In the genomic region with DNA sequence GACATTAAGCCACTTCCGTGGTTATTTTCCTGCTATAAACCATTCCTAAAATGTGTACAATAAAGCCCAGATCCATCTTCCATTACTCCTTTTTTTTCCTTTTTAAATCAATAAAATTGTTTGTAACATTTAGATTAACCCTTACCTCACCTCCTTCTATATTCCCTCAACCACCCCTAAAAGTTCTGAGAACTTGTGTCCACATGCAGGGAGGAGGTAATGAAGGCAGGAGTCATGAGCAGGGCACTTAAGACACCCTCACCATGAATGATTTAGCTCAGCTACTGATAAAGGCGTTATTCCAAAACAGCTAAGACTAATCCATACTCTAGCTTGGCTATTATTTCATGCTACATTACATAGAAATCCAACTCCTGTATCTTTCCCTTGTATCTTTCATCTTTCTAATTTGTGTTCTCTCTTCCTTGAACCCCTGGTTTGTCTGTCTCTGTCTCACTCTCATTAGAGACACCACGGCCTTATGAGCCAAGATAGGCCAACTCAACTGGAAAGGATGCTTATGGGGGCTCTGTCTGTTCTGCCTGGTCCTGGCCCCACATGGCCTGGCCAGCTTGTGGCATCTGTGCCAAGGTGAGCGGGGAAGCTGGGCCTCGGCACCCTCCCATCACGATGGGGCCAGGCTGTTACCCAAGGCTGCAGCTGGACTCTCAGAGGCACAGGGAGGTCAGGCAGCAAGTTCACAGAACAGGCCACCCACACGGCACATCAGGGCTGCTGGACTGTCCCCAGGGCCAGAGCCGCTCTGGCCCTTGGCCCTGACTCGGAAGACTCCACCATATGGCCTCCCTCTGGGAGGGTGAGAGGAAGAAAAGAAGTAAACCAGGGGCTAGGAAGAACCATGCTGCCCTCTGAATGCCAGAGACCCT, we compare ENCODE assay signal across 26 cellular contexts.
A peak's percentile ranks its signal among the peaks of the same experiment; 100 is the strongest.
DNase-seq lines count a peak whose midpoint lies in the region; ATAC-seq, FAIRE-seq and TF ChIP-seq lines count a peak whose summit lies in the region.
"Had no signal": no experiment of that assay in that cellular context is flagged by ENCODE, and none has a peak within 500 bp of the region (broad histone marks: within the 10 kb centered on the region; RNA-seq: fewer than 3 reads in every experiment).

No MANE protein-coding gene starts in this region.

- CTCF ChIA-PET in HCT116 (lab: Charles Lee) (no interaction called here), H1 (lab: Charles Lee; ENCODE audit: partially characterized antibody) (no interaction called here)

- no peaks in the 10 kb centered on the region for H3K9me2 ChIP-seq in HCT116 (ENCODE audit: insufficient read depth)

- DNase-seq in HCT116 (ENCODE audit: low read depth, low spot score) (no peak), H1 (ENCODE audit: low read depth in 1 of 2, low spot score in 2 of 2) (no peak), sciatic nerve (ENCODE audit: low spot score) (no peak), foreskin fibroblast (no peak), mesendoderm (no peak), epidermal melanocyte (ENCODE audit: insufficient read length, low spot score) (no peak)
- DNase-seq: activated CD4-positive, alpha-beta T cell treated with anti-CD3 and anti-CD28 coated beads, Interleukin-2, amount 50 U/mL, for 4 hours; activated CD4-positive, CD25-positive, alpha-beta regulatory T cell; activated naive CD4-positive, alpha-beta T cell treated with anti-CD3 and anti-CD28 coated beads, Interleukin-2, amount 10 ng/mL, durations not matched to agents 7 days and 5 days; brain microvascular endothelial cell; CD4-positive, CD25-positive, alpha-beta regulatory T cell; effector CD8-positive, alpha-beta T cell; GOT3; NCI-H1105; NCI-H1930; NCI-H524 treated with DMSO at 0.1 percent for 48 hours; NK-92 treated with Interleukin-12 subunit alpha and Interleukin-12 subunit beta, amount 100 ng/mL, for 24 hours; PC-3; small intestine; stimulated activated CD4-positive, alpha-beta T cell treated with anti-CD3 and anti-CD28 coated beads, Interleukin-2, amount 100 ng/mL, for 24 hours; T-helper 1 cell; trophoblast cell had no signal

- intact Hi-C loops in HCT116 (cut with micrococcal nuclease): no loop called here
- intact Hi-C loops in sciatic nerve (cut with DNase I): no loop called here

- 92% methylated on average over 9 of the region's 9 CpGs; no CpG with 5 or more reads in 1 of the 2 experiments for WGBS in H1 (ENCODE audit: extremely low coverage in 1 of 2, insufficient coverage in 1 of 2, insufficient read length in 1 of 2, insufficient replicate concordance in 2 of 2, low coverage in 1 of 2, low lambda C conversion rate in 2 of 2, missing lambda C conversion rate in 1 of 2), 2 experiments
- no CpG with 5 or more reads among the region's 9 CpGs for WGBS in mesendoderm (ENCODE audit: extremely low coverage, insufficient coverage, low lambda C conversion rate)

- no peak for TF ChIP-seq EP300 in H1 (IDR thresholded peaks at IDR 0.05; ENCODE audit: borderline replicate concordance in 1 of 2, low read depth in 2 of 2, low read length in 2 of 2)

- no peaks in the 10 kb centered on the region for H3K36me3 ChIP-seq in BLaER1
- H3K36me3 ChIP-seq in HCT116 (ENCODE audit: control insufficient read depth in 1 of 2, insufficient read depth in 2 of 2, low read length in 2 of 2): peaks cover 0 to 25% of the 10 kb centered on the region in 2 experiments; a peak in 2 of 4 replicates
- no peaks in the 10 kb centered on the region for H3K36me3 ChIP-seq in H1 (ENCODE audit: control insufficient read depth in 2 of 4, insufficient read depth in 4 of 4, low read length in 3 of 4)
- no peaks in the 10 kb centered on the region for H3K36me3 ChIP-seq in mesendoderm (ENCODE audit: control insufficient read depth, insufficient read depth, low read length)
- H3K36me3 ChIP-seq: heart right ventricle had no signal

- H3K23ac ChIP-seq in H1 (ENCODE audit: insufficient read length): no peak overlapping the region
- H3K23ac ChIP-seq in mesendoderm (ENCODE audit: low read length): no peak overlapping the region

- H4K8ac ChIP-seq in H1 (ENCODE audit: extremely low read depth, insufficient read depth, low read length) (no peak overlapping the region), mesendoderm (ENCODE audit: low read depth, low read length) (no peak overlapping the region)

- 0 out of 2 replicates have a peak overlapping the region, but pooled peaks have one; percentile 95 for H2BK15ac ChIP-seq in H1 (ENCODE audit: low read length)
- no peak overlapping the region for H2BK15ac ChIP-seq in mesendoderm (replicated peaks; ENCODE audit: low read depth)

- no peak overlapping the region for H2BK20ac ChIP-seq in H1 (ENCODE audit: low read length)

- H2BK12ac ChIP-seq in H1 (ENCODE audit: low read depth, low read length): 0 out of 2 replicates have a peak overlapping the region, but pooled peaks have one; percentile 80

- H3K4me3 ChIP-seq in BLaER1 (0 out of 2 replicates have a peak overlapping the region, but pooled peaks have one; percentile 28), HCT116 (replicated peaks in 1 of 2; ENCODE audit: low read depth in 1 of 2, low read length in 2 of 2) (no peak overlapping the region), H1 (ENCODE audit: extremely low read depth in 1 of 4, insufficient read depth in 2 of 4, low read depth in 3 of 4, low read length in 4 of 4) (no peak overlapping the region), foreskin fibroblast (ENCODE audit: low read depth in 1 of 2, low read length in 2 of 2) (no peak overlapping the region), mesendoderm (ENCODE audit: low read length) (no peak overlapping the region)
- H3K4me3 ChIP-seq: heart right ventricle, psoas muscle had no signal

- TF ChIP-seq RAD21 in HCT116 (IDR thresholded peaks at IDR 0.05; ENCODE audit: low read depth) (no peak), H1 (IDR thresholded peaks at IDR 0.05 in 1 of 2, conservative IDR thresholded peaks at IDR 0.05 in 1 of 2; ENCODE audit: low read depth in 2 of 2, low read length in 2 of 2) (no peak)

- no peak overlapping the region for H3K14ac ChIP-seq in H1 (ENCODE audit: insufficient read length)

- H2BK5ac ChIP-seq in H1 (ENCODE audit: low read depth, low read length) (peak overlapping the region; percentile 52; the same call in 1 of the 2 replicates), mesendoderm (ENCODE audit: low read length) (no peak overlapping the region)

- no peak overlapping the region for H4K5ac ChIP-seq in H1 (ENCODE audit: insufficient read length, low read depth, low read length)
- H4K5ac ChIP-seq in mesendoderm (ENCODE audit: low read length): no peak overlapping the region

- TF ChIP-seq CTCF in HCT116 (IDR thresholded peaks at IDR 0.05 in 2 of 3, conservative IDR thresholded peaks at IDR 0.05 in 1 of 3; ENCODE audit: borderline replicate concordance in 1 of 3, insufficient read depth in 1 of 3, low read depth in 2 of 3, low read length in 2 of 3): no peak
- no peak for TF ChIP-seq CTCF in H1 (IDR thresholded peaks at IDR 0.05; ENCODE audit: control extremely low read depth in 1 of 3, insufficient read depth in 1 of 3, low read depth in 1 of 3, low read length in 3 of 3)
- no peak for TF ChIP-seq CTCF in foreskin fibroblast (IDR thresholded peaks at IDR 0.05; ENCODE audit: low read depth, low read length)

- no peaks in the 10 kb centered on the region for H3K27me3 ChIP-seq in BLaER1
- H3K27me3 ChIP-seq in HCT116 (ENCODE audit: insufficient read depth, low read length): no peaks in the 10 kb centered on the region
- peaks cover 6 to 15% (median 9%) of the 10 kb centered on the region in 4 experiments; a peak in 5 of 7 replicates for H3K27me3 ChIP-seq in H1 (replicated peaks in 1 of 4; ENCODE audit: control insufficient read depth in 3 of 4, extremely low read depth in 1 of 4, insufficient read depth in 3 of 4, low read length in 3 of 4)
- no peaks in the 10 kb centered on the region for H3K27me3 ChIP-seq in mesendoderm (ENCODE audit: insufficient read depth, low read length, poor library complexity)
- H3K27me3 ChIP-seq: brain microvascular endothelial cell had no signal

- RAD21 ChIA-PET in HCT116 (lab: Charles Lee; ENCODE audit: low non-redundant PET in 1 of 2, low total read pairs in 2 of 2, uncharacterized antibody in 2 of 2, unreplicated experiment in 2 of 2): no interaction called here

- H3K79me2 ChIP-seq in HCT116 (ENCODE audit: insufficient read depth, low read length) (peaks cover 19% of the 10 kb centered on the region; the same call in 1 of the 2 replicates), H1 (ENCODE audit: control insufficient read depth in 1 of 2, insufficient read depth in 2 of 2, low read length in 2 of 2) (no peaks in the 10 kb centered on the region), mesendoderm (ENCODE audit: control insufficient read depth, insufficient read depth, low read length) (no peaks in the 10 kb centered on the region)

- BruUV-seq in HCT116 (replicated peaks; lab: Mats Ljungman, UMichigan): no TSS peak

- H3K27ac ChIP-seq in BLaER1 (peak overlapping the region; percentile 76), HCT116 (ENCODE audit: low read depth, low read length) (peak overlapping the region; percentile 47), H1 (ENCODE audit: low read depth, low read length) (no peak overlapping the region), mesendoderm (ENCODE audit: low read depth, low read length) (no peak overlapping the region)
- H3K27ac ChIP-seq: brain microvascular endothelial cell, heart right ventricle, psoas muscle had no signal

- H3K18ac ChIP-seq in H1 (ENCODE audit: extremely low read depth, low read length) (peak overlapping the region; percentile 87), mesendoderm (ENCODE audit: low read length) (no peak overlapping the region)

- peaks cover 46% of the 10 kb centered on the region for H3K4me1 ChIP-seq in BLaER1
- peaks cover 63 to 87% of the 10 kb centered on the region in 2 experiments for H3K4me1 ChIP-seq in HCT116 (ENCODE audit: control insufficient read depth in 1 of 2, insufficient read depth in 2 of 2, low read length in 2 of 2)
- H3K4me1 ChIP-seq in H1 (replicated peaks in 1 of 4; ENCODE audit: control insufficient read depth in 3 of 4, insufficient read depth in 4 of 4, low read length in 3 of 4): peaks cover 0 to 4% (median 0%) of the 10 kb centered on the region in 4 experiments; a peak in 2 of 7 replicates
- no peaks in the 10 kb centered on the region for H3K4me1 ChIP-seq in mesendoderm (ENCODE audit: control insufficient read depth, low read depth, low read length)
- H3K4me1 ChIP-seq: psoas muscle had no signal

- H3K79me1 ChIP-seq in H1 (ENCODE audit: low read depth, low read length) (no peaks in the 10 kb centered on the region), mesendoderm (ENCODE audit: low read length) (no peaks in the 10 kb centered on the region)

- no peaks in the 10 kb centered on the region for H4K20me1 ChIP-seq in BLaER1
- no peaks in the 10 kb centered on the region for H4K20me1 ChIP-seq in HCT116 (ENCODE audit: insufficient read depth)
- H4K20me1 ChIP-seq in H1 (replicated peaks in 1 of 2; ENCODE audit: control insufficient read depth in 1 of 2, insufficient read depth in 2 of 2, low read length in 2 of 2): no peaks in the 10 kb centered on the region

- H4K91ac ChIP-seq in H1 (replicated peaks; ENCODE audit: insufficient read length, low read length): no peak overlapping the region

- POLR2A ChIA-PET in HCT116 (lab: Charles Lee) (interaction anchor here (0.8 to 1.5 kb wide), 2 partner anchors 8 to 76 kb away, joined by 3 to 5 read pairs; no protein-coding TSS in a partner anchor), H1 (lab: Charles Lee; ENCODE audit: partially characterized antibody) (no interaction called here)

- H2BK120ac ChIP-seq in H1 (replicated peaks; ENCODE audit: low read depth, low read length) (no peak overlapping the region), mesendoderm (ENCODE audit: low read depth, low read length) (no peak overlapping the region)

- H3K9ac ChIP-seq in BLaER1 (peak overlapping the region; percentile 46; the same call in 1 of the 2 replicates), HCT116 (ENCODE audit: low read length) (no peak overlapping the region), H1 (replicated peaks in 1 of 4; ENCODE audit: extremely low read depth in 1 of 4, low read depth in 3 of 4, low read length in 3 of 4) (no peak overlapping the region), mesendoderm (ENCODE audit: low read length) (no peak overlapping the region)

- H2AFZ ChIP-seq in HCT116 (ENCODE audit: low read depth, low read length, poor library complexity, severe bottlenecking) (no peak overlapping the region), H1 (ENCODE audit: low read length) (no peak overlapping the region)

- H3K9me3 ChIP-seq in BLaER1 (peaks cover 21% of the 10 kb centered on the region), HCT116 (ENCODE audit: control insufficient read depth in 1 of 2, insufficient read depth in 1 of 2, low read depth in 1 of 2, low read length in 2 of 2) (peaks cover 9 to 24% of the 10 kb centered on the region in 2 experiments; a peak in 3 of 4 replicates), H1 (ENCODE audit: insufficient read depth in 2 of 2, low read depth in 1 of 2, low read length in 1 of 2) (peaks cover 2 to 5% of the 10 kb centered on the region in 2 experiments; a peak in 2 of 4 replicates)

- peak overlapping the region; percentile 66 for H3K4me2 ChIP-seq in BLaER1
- no peak overlapping the region for H3K4me2 ChIP-seq in HCT116 (ENCODE audit: low read length)
- H3K4me2 ChIP-seq in H1 (ENCODE audit: insufficient read depth in 1 of 2, low read depth in 2 of 2, low read length in 2 of 2): no peak overlapping the region
- H3K4me2 ChIP-seq in mesendoderm (ENCODE audit: low read length): no peak overlapping the region

- H3K23me2 ChIP-seq in H1 (ENCODE audit: low read depth, low read length): no peaks in the 10 kb centered on the region

- ATAC-seq in HCT116 (no peak), sciatic nerve (peak; percentile 48)
- ATAC-seq: PC-3 had no signal

- TF ChIP-seq POLR2A in HCT116 (IDR thresholded peaks at IDR 0.05; ENCODE audit: borderline replicate concordance, extremely low read depth, insufficient read depth, insufficient read length) (no peak), H1 (IDR thresholded peaks at IDR 0.05; ENCODE audit: control extremely low read depth in 1 of 2, low read depth in 2 of 2, low read length in 2 of 2) (no peak)

- no peak for FAIRE-seq in H1 (lab: Jason Lieb, UNC)
- FAIRE-seq: colon, small intestine had no signal

- H3K4ac ChIP-seq in H1 (replicated peaks; ENCODE audit: insufficient read length, low read depth, low read length) (no peak overlapping the region), mesendoderm (ENCODE audit: low read depth, low read length) (no peak overlapping the region)

- H3K56ac ChIP-seq in H1 (replicated peaks; ENCODE audit: insufficient read length, low read depth, low read length) (no peak overlapping the region), mesendoderm (ENCODE audit: low read length) (no peak overlapping the region)

- H2AK5ac ChIP-seq in H1 (ENCODE audit: low read depth, low read length): no peak overlapping the region
- H2AK5ac ChIP-seq in mesendoderm (ENCODE audit: low read length): no peak overlapping the region

Comparison
In these comparisons a context has a peak if more than half of its experiments do, and no peak if none do; other contexts are left out.
1. H3K27ac ChIP-seq: peak in BLaER1 (single experiment) and HCT116 (single experiment); none in H1 (single experiment) and mesendoderm (single experiment).